21 cellular contexts compared by ENCODE assay signal in genomic region chr12:4225571-4225970, GRCh38. TPM values are rescaled to one million over a fixed set of nuclear protein-coding genes. Genes with fewer than 3 reads are reported as not detected.
"Had no signal": no experiment of that assay in that cellular context is flagged by ENCODE, and none has a peak within 500 bp of the region (broad histone marks: within the 10 kb centered on the region; RNA-seq: fewer than 3 reads in every experiment).

No MANE protein-coding gene starts in this region.

- H3K4me3 ChIP-seq: SJSA1, SK-N-MC had no signal

- H3K9me3 ChIP-seq: SJSA1 had no signal

- DNase-seq: KBM-7, MV-4-11, NCI-H1048, NCI-H1105, NCI-H1417, NCI-H1436 treated with DMSO at 0.1 percent for 48 hours, NCI-H1694, NCI-H187 treated with DMSO at 0.1 percent for 48 hours, NCI-H2029 treated with DMSO at 0.1 percent for 48 hours, NCI-H2171 treated with DMSO at 0.1 percent for 48 hours, NCI-H345, NCI-H446 treated with DMSO at 0.1 percent for 48 hours, NCI-H510A treated with DMSO at 0.1 percent for 48 hours, NCI-H526, NCI-H748 treated with DMSO at 0.1 percent for 48 hours, Right ventricle myocardium superior, RPMI8226, SIG-M5 had no signal

- H3K4me1 ChIP-seq: SJSA1 had no signal

- H3K27ac ChIP-seq: SJSA1, SK-N-MC had no signal

- H3K27me3 ChIP-seq: SJSA1 had no signal

- H3K36me3 ChIP-seq: SJSA1 had no signal

RNA-seq across cellular contexts. Expression of gene CCND2, which starts 48.0 kb away (rescaled TPM):
- total RNA-seq: HT-29 had no signal
